In genomic region chr5:68139601-68140441, GRCh38 we compare ENCODE assay signal across 25 cellular contexts.
DNase-seq lines count a peak whose midpoint lies in the region; ATAC-seq and TF ChIP-seq lines count a peak whose summit lies in the region.
"Had no signal": no experiment of that assay in that cellular context is flagged by ENCODE, and none has a peak within 500 bp of the region (broad histone marks: within the 10 kb centered on the region; RNA-seq: fewer than 3 reads in every experiment).

No MANE protein-coding gene starts in this region.

- ATAC-seq in HG03135 (IDR thresholded peaks at IDR 0.05; ENCODE audit: unreplicated experiment) = no peak
- no peak for ATAC-seq in activated naive CD4-positive, alpha-beta T cell treated with anti-CD3 and anti-CD28 coated beads, Interleukin-2, amount 50 U/mL, for 72 hours
- ATAC-seq: SK-N-SH treated with all-trans-retinoic acid at 6 μM for 48 hours had no signal

- H3K27me3 Mint-ChIP-seq in MCF 10A (ENCODE audit: insufficient read depth, unreplicated experiment) = no peaks in the 10 kb centered on the region
- no peaks in the 10 kb centered on the region for H3K27me3 Mint-ChIP-seq in activated CD4-positive, alpha-beta T cell treated with anti-CD3 and anti-CD28 coated beads, Interleukin-2, amount 10 ng/mL, durations not matched to agents 7 days and 5 days

- H3K9me3 Mint-ChIP-seq in MCF 10A (ENCODE audit: unreplicated experiment) = no peaks in the 10 kb centered on the region
- no peaks in the 10 kb centered on the region for H3K9me3 Mint-ChIP-seq in activated naive CD4-positive, alpha-beta T cell treated with anti-CD3 and anti-CD28 coated beads, Interleukin-2, amount 50 U/mL, for 72 hours
- H3K9me3 Mint-ChIP-seq in activated CD4-positive, alpha-beta T cell treated with anti-CD3 and anti-CD28 coated beads, Interleukin-2, amount 10 ng/mL, durations not matched to agents 7 days and 5 days = no peaks in the 10 kb centered on the region

- H3K4me1 Mint-ChIP-seq in MCF 10A (ENCODE audit: insufficient read depth, unreplicated experiment) = peaks cover 23% of the 10 kb centered on the region
- H3K4me1 Mint-ChIP-seq in activated CD4-positive, alpha-beta T cell treated with anti-CD3 and anti-CD28 coated beads, Interleukin-2, amount 10 ng/mL, durations not matched to agents 7 days and 5 days = peaks cover 4% of the 10 kb centered on the region
- H3K4me1 Mint-ChIP-seq: nephron had no signal

- no peak overlapping the region for H3K27ac Mint-ChIP-seq in MCF 10A (ENCODE audit: low read depth, unreplicated experiment)
- H3K27ac Mint-ChIP-seq in activated naive CD4-positive, alpha-beta T cell treated with anti-CD3 and anti-CD28 coated beads, Interleukin-2, amount 50 U/mL, for 72 hours = no peak overlapping the region
- no peak overlapping the region for H3K27ac Mint-ChIP-seq in activated CD4-positive, alpha-beta T cell treated with anti-CD3 and anti-CD28 coated beads, Interleukin-2, amount 10 ng/mL, durations not matched to agents 7 days and 5 days
- H3K27ac Mint-ChIP-seq: activated naive CD8-positive, alpha-beta T cell; activated T-cell treated with anti-CD3 and anti-CD28 coated beads, Interleukin-2, amount 50 U/mL, for 72 hours; brain; nephron had no signal

- no peaks in the 10 kb centered on the region for H3K36me3 Mint-ChIP-seq in MCF 10A (ENCODE audit: insufficient read depth, unreplicated experiment)
- H3K36me3 Mint-ChIP-seq in activated naive CD4-positive, alpha-beta T cell treated with anti-CD3 and anti-CD28 coated beads, Interleukin-2, amount 50 U/mL, for 72 hours = peaks cover 0 to 8% of the 10 kb centered on the region in 2 donors
- no peaks in the 10 kb centered on the region for H3K36me3 Mint-ChIP-seq in activated CD4-positive, alpha-beta T cell treated with anti-CD3 and anti-CD28 coated beads, Interleukin-2, amount 10 ng/mL, durations not matched to agents 7 days and 5 days (ENCODE audit: low read depth)
- H3K36me3 Mint-ChIP-seq: brain had no signal

- no peaks in the 10 kb centered on the region for H3K9me3 ChIP-seq in breast epithelium
- H3K9me3 ChIP-seq: BLaER1, prostate gland, upper lobe of left lung had no signal

- H3K36me3 ChIP-seq in breast epithelium = no peaks in the 10 kb centered on the region
- H3K36me3 ChIP-seq: BLaER1, prostate gland, upper lobe of left lung had no signal

- no peak overlapping the region for H3K4me3 Mint-ChIP-seq in MCF 10A (ENCODE audit: unreplicated experiment)
- H3K4me3 Mint-ChIP-seq in activated CD4-positive, alpha-beta T cell treated with anti-CD3 and anti-CD28 coated beads, Interleukin-2, amount 10 ng/mL, durations not matched to agents 7 days and 5 days = no peak overlapping the region
- H3K4me3 Mint-ChIP-seq: activated naive CD8-positive, alpha-beta T cell; activated T-cell treated with anti-CD3 and anti-CD28 coated beads, Interleukin-2, amount 50 U/mL, for 72 hours; brain; nephron; stimulated activated naive CD8-positive, alpha-beta T cell treated with anti-CD3 and anti-CD28 coated beads, Interleukin-15, Interleukin-2, amounts not matched to agents 100 ng/mL and 50 ng/mL, for 24 hours had no signal

- POLR2A ChIA-PET in MCF 10A (lab: Yijun Ruan, JAX) = interaction anchor here (0.6 to 1.2 kb wide), 6 partner anchors 12 to 258 kb away, joined by 3 to 4 read pairs (median 3); partner anchors contain the start of gene PIK3R1
- POLR2A ChIA-PET in activated CD4-positive, alpha-beta T cell treated with anti-CD3 and anti-CD28 coated beads, Interleukin-2, amount 10 ng/mL, durations not matched to agents 7 days and 5 days (lab: Charles Lee) = no interaction called here

- no peak overlapping the region for H3K27ac ChIP-seq in breast epithelium
- H3K27ac ChIP-seq: BLaER1, coronary artery, prostate gland, upper lobe of left lung had no signal

- no peaks in the 10 kb centered on the region for H3K27me3 ChIP-seq in breast epithelium
- H3K27me3 ChIP-seq: BLaER1, upper lobe of left lung had no signal

- no peaks in the 10 kb centered on the region for H3K4me1 ChIP-seq in breast epithelium
- H3K4me1 ChIP-seq: BLaER1, prostate gland, upper lobe of left lung had no signal

- peak; percentile 3 for DNase-seq in MCF 10A (ENCODE audit: unreplicated experiment)
- no peak for DNase-seq in breast epithelium (ENCODE audit: low spot score in 2 of 2)
- DNase-seq in NCI-H748 (lab: John Stamatoyannopoulos, UW; ENCODE audit: unreplicated experiment) = peak; percentile 98
- DNase-seq in fibroblast of the aortic adventitia (ENCODE audit: low read depth) = peak; percentile 16
- DNase-seq in GF-D8 (lab: John Stamatoyannopoulos, UW) = no peak
- no peak for DNase-seq in activated naive CD4-positive, alpha-beta T cell treated with anti-CD3 and anti-CD28 coated beads, Interleukin-2, amount 50 U/mL, for 72 hours (ENCODE audit: low spot score in 2 of 2)
- DNase-seq in activated CD4-positive, alpha-beta T cell treated with anti-CD3 and anti-CD28 coated beads, Interleukin-2, amount 10 ng/mL, durations not matched to agents 7 days and 5 days = no peak
- DNase-seq: activated CD4-positive, CD25-positive, alpha-beta regulatory T cell; activated CD8-positive, alpha-beta memory T cell treated with anti-CD3 and anti-CD28 coated beads for 24 hours; activated T-cell treated with anti-CD3 and anti-CD28 coated beads, Interleukin-2, amount 50 U/mL, for 72 hours; NCI-H1092; NCI-H345; RPMI8226; stimulated activated CD4-positive, alpha-beta T cell treated with anti-CD3 and anti-CD28 coated beads, Interleukin-2, amount 100 ng/mL, for 24 hours; T-helper 9 cell; upper lobe of left lung had no signal

- no peak overlapping the region for H3K4me3 ChIP-seq in breast epithelium
- H3K4me3 ChIP-seq in fibroblast of the aortic adventitia (ENCODE audit: low read depth, low read length) = no peak overlapping the region
- H3K4me3 ChIP-seq: BLaER1, coronary artery, prostate gland, upper lobe of left lung had no signal

- no TSS peak for BruUV-seq in MCF 10A (replicated peaks; lab: Mats Ljungman, UMichigan)

- CTCF ChIA-PET in MCF 10A (lab: Yijun Ruan, JAX) = interaction anchor here (1.0 kb wide), 1 partner anchor 112 kb away, joined by 4 read pairs; no protein-coding TSS in a partner anchor
- CTCF ChIA-PET in activated CD4-positive, alpha-beta T cell treated with anti-CD3 and anti-CD28 coated beads, Interleukin-2, amount 10 ng/mL, durations not matched to agents 7 days and 5 days (lab: Charles Lee) = interaction anchor here (0.6 kb wide), 1 partner anchor 498 kb away, joined by 3 read pairs; no protein-coding TSS in a partner anchor

- no peak for TF ChIP-seq CTCF in MCF 10A (IDR thresholded peaks at IDR 0.05; ENCODE audit: unreplicated experiment)
- TF ChIP-seq CTCF in breast epithelium (IDR thresholded peaks at IDR 0.05) = no peak
- TF ChIP-seq CTCF in fibroblast of the aortic adventitia (IDR thresholded peaks at IDR 0.05; ENCODE audit: insufficient read depth, low read length) = no peak

- intact Hi-C loops in MCF 10A (cut with micrococcal nuclease) (no loop called here), breast epithelium (cut with DNase I; ENCODE audit: low total_unique reads) (no loop called here)

- TF ChIP-seq POLR2A in breast epithelium (IDR thresholded peaks at IDR 0.05) = no peak

Comparison
In these comparisons a context has a peak if more than half of its experiments do, and no peak if none do; other contexts are left out.
1. DNase-seq: peak in MCF 10A (single experiment), NCI-H748 (single experiment) and fibroblast of the aortic adventitia (single experiment); none in breast epithelium (0 of 2), GF-D8 (single experiment), activated naive CD4-positive, alpha-beta T cell treated with anti-CD3 and anti-CD28 coated beads, Interleukin-2, amount 50 U/mL, for 72 hours (0 of 2) and activated CD4-positive, alpha-beta T cell treated with anti-CD3 and anti-CD28 coated beads, Interleukin-2, amount 10 ng/mL, durations not matched to agents 7 days and 5 days (single experiment).